ENCODE assay signal across 1 cellular context in the genomic region with DNA sequence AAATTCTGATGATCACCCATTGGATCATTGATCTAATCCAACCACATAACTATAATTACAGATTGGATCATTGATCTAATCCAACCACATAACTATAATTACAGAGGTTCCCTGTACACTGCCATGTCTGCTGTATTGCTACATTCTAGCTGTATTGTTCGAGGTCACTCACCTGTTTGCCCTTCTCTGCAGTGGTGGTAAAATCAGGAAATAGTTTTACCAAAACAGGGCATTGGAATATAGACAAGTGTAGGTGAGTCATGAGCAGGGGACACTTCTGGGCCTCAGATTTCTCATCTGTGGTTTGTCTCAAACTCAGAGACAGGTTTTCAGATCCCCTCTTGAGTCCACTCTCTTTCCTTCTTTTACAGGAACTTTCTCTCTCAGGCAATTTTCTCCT.
TF ChIP-seq lines count a peak whose summit lies in the region.

No MANE protein-coding gene starts in this region.

TF ChIP-seq in SK-N-SH, 30 proteins besides CTCF, POLR2A, EP300 and RAD21 (continued from another document):
- TF ChIP-seq, protein P1, sequence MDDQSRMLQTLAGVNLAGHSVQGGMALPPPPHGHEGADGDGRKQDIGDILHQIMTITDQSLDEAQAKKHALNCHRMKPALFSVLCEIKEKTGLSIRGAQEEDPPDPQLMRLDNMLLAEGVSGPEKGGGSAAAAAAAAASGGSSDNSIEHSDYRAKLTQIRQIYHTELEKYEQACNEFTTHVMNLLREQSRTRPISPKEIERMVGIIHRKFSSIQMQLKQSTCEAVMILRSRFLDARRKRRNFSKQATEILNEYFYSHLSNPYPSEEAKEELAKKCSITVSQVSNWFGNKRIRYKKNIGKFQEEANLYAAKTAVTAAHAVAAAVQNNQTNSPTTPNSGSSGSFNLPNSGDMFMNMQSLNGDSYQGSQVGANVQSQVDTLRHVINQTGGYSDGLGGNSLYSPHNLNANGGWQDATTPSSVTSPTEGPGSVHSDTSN (IDR thresholded peaks at IDR 0.05) = no peak
- no peak for TF ChIP-seq USF2 (IDR thresholded peaks at IDR 0.05; ENCODE audit: borderline replicate concordance, low read depth, low read length)
- no peak for TF ChIP-seq TCF12 (IDR thresholded peaks at IDR 0.05)
